8 cellular contexts compared by ENCODE assay signal in genomic region chr4:56048621-56049427, GRCh38.
DNase-seq lines count a peak whose midpoint lies in the region; ATAC-seq and TF ChIP-seq lines count a peak whose summit lies in the region.

No MANE protein-coding gene starts in this region.

- no peaks in the 10 kb centered on the region for H3F3A ChIP-seq in OCI-LY1 (ENCODE audit: insufficient read depth, low read length)

- peak overlapping the region; percentile 68 for H3K9ac ChIP-seq in OCI-LY1 (ENCODE audit: low read length)

- H2AFZ ChIP-seq in OCI-LY1 (ENCODE audit: low read length), result peak overlapping the region; percentile 86; the same call in 1 of the 2 replicates

- H4K20me1 ChIP-seq in OCI-LY1 (ENCODE audit: insufficient read depth, low read length), result no peaks in the 10 kb centered on the region

- H3K27ac Mint-ChIP-seq in osteocyte (ENCODE audit: unreplicated experiment), result peak overlapping the region; percentile 0

- H3K9me3 Mint-ChIP-seq in osteocyte (ENCODE audit: unreplicated experiment), result no peaks in the 10 kb centered on the region

- H3K79me2 ChIP-seq in OCI-LY1 (ENCODE audit: insufficient read depth, low read length), result no peaks in the 10 kb centered on the region

- intact Hi-C loops in Right ventricle myocardium superior (cut with DNase I), result no loop called here

- peaks cover 17% of the 10 kb centered on the region for H3K4me1 Mint-ChIP-seq in osteocyte (ENCODE audit: unreplicated experiment)

- H3K27ac ChIP-seq in OCI-LY1 (ENCODE audit: low read depth, low read length, poor library complexity, severe bottlenecking), result no peak overlapping the region

- peak overlapping the region; percentile 76 for H3K4me3 ChIP-seq in OCI-LY1 (ENCODE audit: low read depth, low read length, poor library complexity, severe bottlenecking)

- H3K27me3 Mint-ChIP-seq in osteocyte (ENCODE audit: unreplicated experiment), result peaks cover 21% of the 10 kb centered on the region

- H3K36me3 Mint-ChIP-seq in osteocyte (ENCODE audit: unreplicated experiment), result no peaks in the 10 kb centered on the region

- H3K4me3 Mint-ChIP-seq in osteocyte (ENCODE audit: unreplicated experiment), result peak overlapping the region; percentile 77

- H3K4me1 ChIP-seq in OCI-LY1 (ENCODE audit: insufficient read depth, low read length, severe bottlenecking), result peaks cover 16% of the 10 kb centered on the region

- peak; percentile 97 for ATAC-seq in GM21515 (IDR thresholded peaks at IDR 0.05; ENCODE audit: unreplicated experiment)
- peak; percentile 72 for ATAC-seq in Right ventricle myocardium superior (ENCODE audit: poor library complexity)

- no peaks in the 10 kb centered on the region for H3K36me3 ChIP-seq in OCI-LY1 (ENCODE audit: insufficient read depth, low read length)

- H3K4me2 ChIP-seq in OCI-LY1 (ENCODE audit: low read length), result peak overlapping the region; percentile 85

- no peaks in the 10 kb centered on the region for H3K27me3 ChIP-seq in OCI-LY1 (ENCODE audit: insufficient read depth, low read length)

- no peak for TF ChIP-seq CTCF in OCI-LY1 (IDR thresholded peaks at IDR 0.05; ENCODE audit: low read length)
- TF ChIP-seq CTCF in osteocyte (IDR thresholded peaks at IDR 0.05), result peak; percentile 58

- H3K9me2 ChIP-seq in OCI-LY1 (ENCODE audit: low read depth, low read length), result no peaks in the 10 kb centered on the region

- H3K9me3 ChIP-seq in OCI-LY1 (ENCODE audit: low read length), result no peaks in the 10 kb centered on the region

- DNase-seq in EL (peak; percentile 55), HT1080 (ENCODE audit: low read depth) (peak; percentile 54), Right ventricle myocardium superior (peak; percentile 47), osteocyte (ENCODE audit: extremely low spot score, unreplicated experiment) (peak; percentile 90)
- DNase-seq in activated naive CD4-positive, alpha-beta T cell treated with anti-CD3 and anti-CD28 coated beads, Interleukin-2, amount 50 U/mL, for 16 hours, result peak; percentile 48
- DNase-seq in NK-92 treated with Interleukin-12 subunit alpha and Interleukin-12 subunit beta, amount 100 ng/mL, for 24 hours (lab: John Stamatoyannopoulos, UW), result no peak
